Comparison of ENCODE assay signal across 15 cellular contexts in genomic region chrX:66163447-66163846, GRCh38. TPM values are rescaled to one million over a fixed set of nuclear protein-coding genes. Genes with fewer than 3 reads are reported as not detected.
DNase-seq lines count a peak whose midpoint lies in the region; ATAC-seq and TF ChIP-seq lines count a peak whose summit lies in the region.
"Had no signal": no experiment of that assay in that cellular context is flagged by ENCODE, and none has a peak within 500 bp of the region (broad histone marks: within the 10 kb centered on the region; RNA-seq: fewer than 3 reads in every experiment).

No MANE protein-coding gene starts in this region.

- H3K4me1 Mint-ChIP-seq in brain, result no peaks in the 10 kb centered on the region
- no peaks in the 10 kb centered on the region for H3K4me1 Mint-ChIP-seq in naive thymus-derived CD8-positive, alpha-beta T cell
- H3K4me1 Mint-ChIP-seq: immature natural killer cell had no signal

- TF ChIP-seq EP300 in suprapubic skin (IDR thresholded peaks at IDR 0.05), result no peak

- peaks cover 4% of the 10 kb centered on the region for H3K27me3 Mint-ChIP-seq in brain
- H3K27me3 Mint-ChIP-seq in naive thymus-derived CD8-positive, alpha-beta T cell, result no peaks in the 10 kb centered on the region

- peak; percentile 57 for ATAC-seq in GM19395 (IDR thresholded peaks at IDR 0.05; ENCODE audit: unreplicated experiment)
- ATAC-seq in HG02973 (IDR thresholded peaks at IDR 0.05; ENCODE audit: unreplicated experiment), result peak; percentile 60
- ATAC-seq in naive thymus-derived CD8-positive, alpha-beta T cell, result no peak
- ATAC-seq in left ventricle myocardium superior, result no peak

- TF ChIP-seq CTCF in brain (conservative IDR thresholded peaks at IDR 0.05), result no peak
- TF ChIP-seq CTCF in suprapubic skin (IDR thresholded peaks at IDR 0.05), result no peak
- no peak for TF ChIP-seq CTCF in prostate gland (IDR thresholded peaks at IDR 0.05)

- no peak for TF ChIP-seq POLR2A in suprapubic skin (IDR thresholded peaks at IDR 0.05)
- TF ChIP-seq POLR2A in prostate gland (IDR thresholded peaks at IDR 0.05), result no peak

- WGBS in suprapubic skin, result 58% methylated on average over 1 of the region's 1 CpG
- WGBS in prostate gland, result 89% methylated on average over 1 of the region's 1 CpG

- no peaks in the 10 kb centered on the region for H3K27me3 ChIP-seq in suprapubic skin
- no peaks in the 10 kb centered on the region for H3K27me3 ChIP-seq in prostate gland (replicated peaks; ENCODE audit: insufficient read depth)

- no peaks in the 10 kb centered on the region for H3K36me3 Mint-ChIP-seq in brain
- no peaks in the 10 kb centered on the region for H3K36me3 Mint-ChIP-seq in naive thymus-derived CD8-positive, alpha-beta T cell
- H3K36me3 Mint-ChIP-seq: immature natural killer cell had no signal

- DNase-seq in suprapubic skin (ENCODE audit: low spot score in 2 of 2) (no peak), left ventricle myocardium superior (no peak), DMS79 (lab: John Stamatoyannopoulos, UW) (no peak), prostate gland (ENCODE audit: low spot score) (no peak)
- DNase-seq in naive thymus-derived CD8-positive, alpha-beta T cell, result no peak
- DNase-seq: immature natural killer cell; NCI-H1436 treated with DMSO at 0.1 percent for 48 hours; NCI-H510A treated with DMSO at 0.1 percent for 48 hours; PC-9; stimulated activated CD4-positive, alpha-beta T cell treated with anti-CD3 and anti-CD28 coated beads, Interleukin-4, amount 100 ng/mL, for 24 hours; stimulated activated naive CD4-positive, alpha-beta T cell had no signal

- no peaks in the 10 kb centered on the region for H3K9me3 ChIP-seq in suprapubic skin
- no peaks in the 10 kb centered on the region for H3K9me3 ChIP-seq in prostate gland
- H3K9me3 ChIP-seq: BLaER1 had no signal

- H3K4me1 ChIP-seq in suprapubic skin, result no peaks in the 10 kb centered on the region
- H3K4me1 ChIP-seq in prostate gland (replicated peaks), result no peaks in the 10 kb centered on the region
- H3K4me1 ChIP-seq: BLaER1 had no signal

- H3K27ac ChIP-seq in suprapubic skin, result peak overlapping the region; percentile 41
- no peak overlapping the region for H3K27ac ChIP-seq in prostate gland
- H3K27ac ChIP-seq: BLaER1, PC-9 had no signal

- H3K4me3 Mint-ChIP-seq in brain, result peak overlapping the region in 3 of 5 experiments; percentile 84 to 93 (median 89)
- no peak overlapping the region for H3K4me3 Mint-ChIP-seq in naive thymus-derived CD8-positive, alpha-beta T cell
- H3K4me3 Mint-ChIP-seq: immature natural killer cell had no signal

- no peaks in the 10 kb centered on the region for H3K36me3 ChIP-seq in suprapubic skin
- no peaks in the 10 kb centered on the region for H3K36me3 ChIP-seq in prostate gland
- H3K36me3 ChIP-seq: BLaER1 had no signal

- peak overlapping the region in 1 of 5 experiments; percentile 50 for H3K27ac Mint-ChIP-seq in brain
- H3K27ac Mint-ChIP-seq in naive thymus-derived CD8-positive, alpha-beta T cell, result no peak overlapping the region
- H3K27ac Mint-ChIP-seq: immature natural killer cell had no signal

- intact Hi-C loops in left ventricle myocardium superior (cut with micrococcal nuclease), result no loop called here
- intact Hi-C loops in prostate gland (cut with DNase I), result no loop called here

- H3K4me3 ChIP-seq in suprapubic skin, result no peak overlapping the region
- H3K4me3 ChIP-seq in prostate gland, result no peak overlapping the region
- H3K4me3 ChIP-seq: BLaER1, PC-9 had no signal

- POLR2A ChIA-PET in naive thymus-derived CD8-positive, alpha-beta T cell (lab: Charles Lee), result no interaction called here

- no peaks in the 10 kb centered on the region for H3K9me3 Mint-ChIP-seq in brain
- no peaks in the 10 kb centered on the region for H3K9me3 Mint-ChIP-seq in naive thymus-derived CD8-positive, alpha-beta T cell
- H3K9me3 Mint-ChIP-seq: immature natural killer cell had no signal

RNA-seq across cellular contexts. Expression of gene HEPH, which starts 0.6 kb away (rescaled TPM):
- polyA plus RNA-seq in brain (ENCODE audit: insufficient read depth, low read depth, low replicate concordance), result 8.1 TPM
- 1 to 10 TPM; 2.8 to 9.8 (median 8.8) TPM for total RNA-seq in suprapubic skin
- not detected for total RNA-seq in naive thymus-derived CD8-positive, alpha-beta T cell
- polyA plus RNA-seq in naive thymus-derived CD8-positive, alpha-beta T cell, result 1 to 10 TPM in 1 of 3 donors, not detected in 2; 1.1 TPM
- 11.8 TPM for total RNA-seq in left ventricle myocardium superior
- total RNA-seq in prostate gland, result 10 to 100 TPM in 1 of 2 donors, 1 to 10 TPM in 1; 6.9 to 26.4 TPM
- total RNA-seq: PC-9 had no signal
- polyA plus RNA-seq: immature natural killer cell had no signal

Comparison
In these comparisons a context has a peak if more than half of its experiments do, and no peak if none do; other contexts are left out.
1. ATAC-seq: peak in GM19395 (single experiment) and HG02973 (single experiment); none in naive thymus-derived CD8-positive, alpha-beta T cell (0 of 2) and left ventricle myocardium superior (single experiment).
2. H3K4me3 Mint-ChIP-seq: peak in brain (3 of 5); none in naive thymus-derived CD8-positive, alpha-beta T cell (0 of 10).